In the genomic region with DNA sequence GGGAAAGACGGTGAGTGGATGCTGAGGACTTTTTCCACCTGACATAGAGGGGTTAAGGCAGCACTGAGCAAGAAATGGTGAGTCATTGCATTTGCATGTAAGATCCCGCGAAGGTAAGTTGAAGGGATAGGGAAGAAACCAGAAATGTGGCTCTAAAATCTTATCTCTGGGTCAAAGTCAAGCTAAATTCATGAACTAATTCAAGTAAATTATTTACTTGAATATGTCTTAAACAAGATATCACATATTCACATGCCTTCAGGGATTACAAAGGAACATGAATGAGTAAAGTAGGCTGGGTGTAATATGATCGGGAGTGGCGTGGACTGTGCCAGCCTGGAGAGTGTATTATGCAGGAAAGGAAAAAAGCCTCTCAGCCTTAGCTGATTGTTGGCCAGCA, we compare ENCODE assay signal across 15 cellular contexts.
DNase-seq lines count a peak whose midpoint lies in the region; ATAC-seq and TF ChIP-seq lines count a peak whose summit lies in the region.
"Had no signal": no experiment of that assay in that cellular context is flagged by ENCODE, and none has a peak within 500 bp of the region (broad histone marks: within the 10 kb centered on the region; RNA-seq: fewer than 3 reads in every experiment).

No MANE protein-coding gene starts in this region.

- H3K4me3 ChIP-seq in HUES6 (ENCODE audit: low read depth, low read length) (no peak overlapping the region), kidney epithelial cell (ENCODE audit: low read depth, low read length) (no peak overlapping the region)

- 0 out of 2 replicates have a peak, but pooled peaks cover 2% of the 10 kb centered on the region for H3K9me3 ChIP-seq in HUES6 (ENCODE audit: control insufficient read depth, insufficient read depth, low read depth, low read length)

- H3K9ac ChIP-seq in HUES6 (ENCODE audit: low read length): no peak overlapping the region

- peaks cover 56% of the 10 kb centered on the region for H3K4me1 ChIP-seq in HUES6 (ENCODE audit: control insufficient read depth, insufficient read depth, low read length)

- H3K36me3 Mint-ChIP-seq in stimulated activated memory B cell treated with anti-CD40 and anti-IgM and Interleukin-4, amounts not matched to agents 10 μg/mL and 1 μg/mL and 100 μg/mL, for 72 hours: no peaks in the 10 kb centered on the region
- H3K36me3 Mint-ChIP-seq: activated CD8-positive, alpha-beta memory T cell treated with anti-CD3 and anti-CD28 coated beads, Interleukin-2, amount 10 ng/mL, durations not matched to agents 7 days and 5 days; activated naive CD8-positive, alpha-beta T cell treated with anti-CD3 and anti-CD28 coated beads for 36 hours had no signal

- H3K4me3 Mint-ChIP-seq in stimulated activated memory B cell treated with anti-CD40 and anti-IgM and Interleukin-4, amounts not matched to agents 10 μg/mL and 1 μg/mL and 100 μg/mL, for 72 hours: no peak overlapping the region
- H3K4me3 Mint-ChIP-seq: activated CD8-positive, alpha-beta memory T cell treated with anti-CD3 and anti-CD28 coated beads, Interleukin-2, amount 10 ng/mL, durations not matched to agents 7 days and 5 days; activated naive CD8-positive, alpha-beta T cell treated with anti-CD3 and anti-CD28 coated beads for 36 hours; CD4-positive, alpha-beta T cell; neural crest cell had no signal

- no peaks in the 10 kb centered on the region for H3K36me3 ChIP-seq in HUES6 (ENCODE audit: control insufficient read depth, insufficient read depth, low read length)
- H3K36me3 ChIP-seq in kidney epithelial cell (ENCODE audit: control insufficient read depth, insufficient read depth, low read length): no peaks in the 10 kb centered on the region

- peaks cover 68% of the 10 kb centered on the region for H3K4me1 Mint-ChIP-seq in stimulated activated memory B cell treated with anti-CD40 and anti-IgM and Interleukin-4, amounts not matched to agents 10 μg/mL and 1 μg/mL and 100 μg/mL, for 72 hours

- ATAC-seq in stimulated activated memory B cell treated with anti-CD40 and anti-IgM and Interleukin-4, amounts not matched to agents 10 μg/mL and 1 μg/mL and 100 μg/mL, for 72 hours: no peak
- no peak for ATAC-seq in HG03025 (IDR thresholded peaks at IDR 0.05; ENCODE audit: low FRiP score, unreplicated experiment)
- ATAC-seq: activated CD8-positive, alpha-beta memory T cell treated with anti-CD3 and anti-CD28 coated beads, Interleukin-2, amount 10 ng/mL, durations not matched to agents 7 days and 5 days had no signal

- peak overlapping the region; percentile 17; the same call in 1 of the 2 replicates for H3K27ac ChIP-seq in HUES6 (ENCODE audit: low read depth, low read length)

- DNase-seq in amniotic epithelial cell (ENCODE audit: low read depth) (peak; percentile 30), kidney epithelial cell (ENCODE audit: low read depth) (peak; percentile 34), GM19240 (ENCODE audit: insufficient read length, low spot score) (no peak), SHP77 (lab: John Stamatoyannopoulos, UW) (no peak)
- no peak for DNase-seq in activated naive CD4-positive, alpha-beta T cell (lab: John Stamatoyannopoulos, UW)
- DNase-seq: activated CD8-positive, alpha-beta memory T cell treated with anti-CD3 and anti-CD28 coated beads, Interleukin-2, amount 10 ng/mL, durations not matched to agents 7 days and 5 days; activated naive CD8-positive, alpha-beta T cell treated with anti-CD3 and anti-CD28 coated beads for 36 hours; CD4-positive, alpha-beta T cell; dermis blood vessel endothelial cell; islet precursor cell; Right ventricle myocardium superior had no signal

- H3K27me3 Mint-ChIP-seq in stimulated activated memory B cell treated with anti-CD40 and anti-IgM and Interleukin-4, amounts not matched to agents 10 μg/mL and 1 μg/mL and 100 μg/mL, for 72 hours: no peaks in the 10 kb centered on the region
- H3K27me3 Mint-ChIP-seq: CD4-positive, alpha-beta T cell had no signal

- no peak for TF ChIP-seq CTCF in kidney epithelial cell (IDR thresholded peaks at IDR 0.05; ENCODE audit: insufficient read depth, low read length, poor library complexity, severe bottlenecking)

- H3K9me3 Mint-ChIP-seq in stimulated activated memory B cell treated with anti-CD40 and anti-IgM and Interleukin-4, amounts not matched to agents 10 μg/mL and 1 μg/mL and 100 μg/mL, for 72 hours: no peaks in the 10 kb centered on the region
- H3K9me3 Mint-ChIP-seq: activated naive CD8-positive, alpha-beta T cell treated with anti-CD3 and anti-CD28 coated beads for 36 hours; CD4-positive, alpha-beta T cell; neural crest cell had no signal

- H3K27ac Mint-ChIP-seq in stimulated activated memory B cell treated with anti-CD40 and anti-IgM and Interleukin-4, amounts not matched to agents 10 μg/mL and 1 μg/mL and 100 μg/mL, for 72 hours: peak overlapping the region; percentile 11
- H3K27ac Mint-ChIP-seq: activated CD8-positive, alpha-beta memory T cell treated with anti-CD3 and anti-CD28 coated beads, Interleukin-2, amount 10 ng/mL, durations not matched to agents 7 days and 5 days; activated naive CD8-positive, alpha-beta T cell treated with anti-CD3 and anti-CD28 coated beads for 36 hours; CD4-positive, alpha-beta T cell had no signal

- H3K27me3 ChIP-seq in HUES6 (ENCODE audit: control insufficient read depth, insufficient read depth, low read length): no peaks in the 10 kb centered on the region
- H3K27me3 ChIP-seq in kidney epithelial cell (ENCODE audit: control insufficient read depth, insufficient read depth, low read length): no peaks in the 10 kb centered on the region

Comparison
In these comparisons a context has a peak if more than half of its experiments do, and no peak if none do; other contexts are left out.
1. DNase-seq: peak in amniotic epithelial cell (single experiment) and kidney epithelial cell (single experiment); none in GM19240 (single experiment), activated naive CD4-positive, alpha-beta T cell (0 of 4) and SHP77 (0 of 2).